Comparison of ENCODE assay signal across 18 cellular contexts in the genomic region with DNA sequence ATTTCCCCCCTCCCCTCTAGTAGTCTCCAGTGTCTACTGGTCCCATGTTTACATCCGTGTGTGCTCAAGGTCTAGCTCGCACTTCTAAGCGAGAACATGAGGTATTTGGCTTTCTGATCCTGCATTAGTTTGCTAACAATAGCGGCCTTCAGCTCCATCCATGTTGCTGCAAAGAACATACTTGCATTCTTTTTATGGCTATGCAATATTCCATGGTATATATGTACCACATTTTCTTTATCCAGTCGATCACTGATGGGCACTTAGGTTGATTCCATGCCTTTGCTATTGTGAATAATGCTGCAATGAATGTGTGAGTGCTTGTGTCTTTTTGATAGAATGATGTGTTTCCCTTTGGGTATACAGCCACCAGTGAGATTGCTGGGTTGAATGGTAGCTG.
A peak's percentile ranks its signal among the peaks of the same experiment; 100 is the strongest.
DNase-seq lines count a peak whose midpoint lies in the region; ATAC-seq, FAIRE-seq and TF ChIP-seq lines count a peak whose summit lies in the region.
"Had no signal": no experiment of that assay in that cellular context is flagged by ENCODE, and none has a peak within 500 bp of the region (broad histone marks: within the 10 kb centered on the region; RNA-seq: fewer than 3 reads in every experiment).

No MANE protein-coding gene starts in this region.

- H2AFZ ChIP-seq in HepG2 (ENCODE audit: low read length): no peak overlapping the region
- no peak overlapping the region for H2AFZ ChIP-seq in trophoblast cell (ENCODE audit: insufficient read depth, low read length, poor library complexity)
- H2AFZ ChIP-seq: GM23248 had no signal

- peak overlapping the region; percentile 55 for H3K27ac Mint-ChIP-seq in CD8-positive, alpha-beta T cell
- H3K27ac Mint-ChIP-seq: B cell; CD4-positive, alpha-beta memory T cell had no signal

- no peaks in the 10 kb centered on the region for H4K20me1 ChIP-seq in HepG2 (ENCODE audit: insufficient read depth, low read length)

- DNase-seq in HepG2 (ENCODE audit: low spot score) (no peak), right lobe of liver (no peak), trophoblast cell (no peak), NCI-H1092 treated with DMSO at 0.1 percent for 48 hours (lab: John Stamatoyannopoulos, UW) (no peak), ACHN (no peak)
- DNase-seq in CD8-positive, alpha-beta T cell: no peak
- DNase-seq: C1 segment of cervical spinal cord; Caco-2; CD4-positive, alpha-beta memory T cell; DMS153; DND-41; GM23248; H7; HCEC 1CT had no signal

- H3K4me1 ChIP-seq in HepG2 (ENCODE audit: insufficient read depth, low read length) (no peaks in the 10 kb centered on the region), right lobe of liver (no peaks in the 10 kb centered on the region), trophoblast cell (ENCODE audit: control insufficient read depth in 1 of 2, insufficient read depth in 2 of 2, low read length in 2 of 2) (no peaks in the 10 kb centered on the region)
- no peaks in the 10 kb centered on the region for H3K4me1 ChIP-seq in CD8-positive, alpha-beta T cell (ENCODE audit: insufficient read depth, low read length)
- H3K4me1 ChIP-seq: Caco-2 had no signal

- H3K23ac ChIP-seq in trophoblast cell (ENCODE audit: low read length): no peak overlapping the region

- H3K18ac ChIP-seq in trophoblast cell (ENCODE audit: low read length): no peak overlapping the region

- TF ChIP-seq CTCF in HepG2 (CRISPR knock-in tag; IDR thresholded peaks at IDR 0.05) (no peak), right lobe of liver (IDR thresholded peaks at IDR 0.05) (no peak)
- no peak for TF ChIP-seq CTCF in CD8-positive, alpha-beta T cell (IDR thresholded peaks at IDR 0.05)

- TF ChIP-seq EP300 in HepG2 (IDR thresholded peaks at IDR 0.05; ENCODE audit: low read depth in 2 of 2, low read length in 2 of 2) (no peak), HepG2 (CRISPR knock-in tag; IDR thresholded peaks at IDR 0.05; ENCODE audit: borderline replicate concordance) (no peak)

- H3K4me1 Mint-ChIP-seq in CD8-positive, alpha-beta T cell (ENCODE audit: low read depth): peaks cover 23% of the 10 kb centered on the region
- H3K4me1 Mint-ChIP-seq: B cell had no signal

- H3K4me2 ChIP-seq in HepG2 (ENCODE audit: low read depth, low read length) (no peak overlapping the region), trophoblast cell (ENCODE audit: low read length) (no peak overlapping the region)

- FAIRE-seq in HepG2 (lab: Jason Lieb, UNC): no peak
- FAIRE-seq: G401.6, GM19239, H1 had no signal

- WGBS in HepG2 (ENCODE audit: low lambda C conversion rate): 0% methylated on average over 5 of the region's 5 CpGs
- WGBS in right lobe of liver (ENCODE audit: insufficient coverage, low coverage, low lambda C conversion rate, missing lambda C conversion rate): 80% methylated on average over 5 of the region's 5 CpGs
- no CpG with 5 or more reads among the region's 5 CpGs for WGBS in trophoblast cell (ENCODE audit: extremely low coverage, insufficient coverage, insufficient read length)

- H3K36me3 Mint-ChIP-seq in CD8-positive, alpha-beta T cell: peaks cover 60% of the 10 kb centered on the region

- no peak; the same call in 2 of the 3 replicates for ATAC-seq in HepG2
- no peak for ATAC-seq in right lobe of liver
- ATAC-seq in CD8-positive, alpha-beta T cell: no peak

- TF ChIP-seq POLR2A in HepG2 (IDR thresholded peaks at IDR 0.05; ENCODE audit: insufficient read depth in 1 of 2, low read depth in 2 of 2, low read length in 2 of 2): no peak
- TF ChIP-seq POLR2A in right lobe of liver (IDR thresholded peaks at IDR 0.05): no peak

- H3K9ac ChIP-seq in HepG2 (ENCODE audit: insufficient read depth, low read depth, low read length): no peak overlapping the region
- H3K9ac ChIP-seq in trophoblast cell (ENCODE audit: low read length): no peak overlapping the region
- H3K9ac ChIP-seq: GM23248 had no signal

- H3K9me3 ChIP-seq in HepG2 (ENCODE audit: low read length) (no peaks in the 10 kb centered on the region), right lobe of liver (no peaks in the 10 kb centered on the region), trophoblast cell (ENCODE audit: insufficient read depth, low read depth, low read length) (no peaks in the 10 kb centered on the region)
- no peaks in the 10 kb centered on the region for H3K9me3 ChIP-seq in CD8-positive, alpha-beta T cell (ENCODE audit: low read length)
- H3K9me3 ChIP-seq: Caco-2 had no signal

- intact Hi-C loops in HepG2 (cut with micrococcal nuclease; ENCODE audit: unreplicated experiment): no loop called here
- intact Hi-C loops in right lobe of liver (cut with DNase I): loop anchor here in 1 of 2 donors (10.0 kb wide), 1 partner anchor 175 kb away; no protein-coding TSS in a partner anchor
- intact Hi-C loops in CD8-positive, alpha-beta T cell (cut with DNase I, micrococcal nuclease): no loop called here

- H3K27me3 ChIP-seq in HepG2 (ENCODE audit: control insufficient read depth in 1 of 2, insufficient read depth in 2 of 2, low read length in 2 of 2) (no peaks in the 10 kb centered on the region; a peak in 2 of 5 replicates), right lobe of liver (no peaks in the 10 kb centered on the region), trophoblast cell (ENCODE audit: insufficient read depth, low read length) (no peaks in the 10 kb centered on the region)
- H3K27me3 ChIP-seq in CD8-positive, alpha-beta T cell (ENCODE audit: insufficient read depth, low read length): no peaks in the 10 kb centered on the region

- H3K9me3 Mint-ChIP-seq in CD8-positive, alpha-beta T cell: no peaks in the 10 kb centered on the region
- H3K9me3 Mint-ChIP-seq: CD4-positive, alpha-beta memory T cell had no signal

- H4K12ac ChIP-seq in trophoblast cell (ENCODE audit: low read depth, low read length): no peak overlapping the region

- H3K79me1 ChIP-seq in trophoblast cell (ENCODE audit: low read length): peaks cover 4% of the 10 kb centered on the region

- no TSS peak for BruUV-seq in HepG2 (replicated peaks; lab: Mats Ljungman, UMichigan)

- H4K8ac ChIP-seq in trophoblast cell (ENCODE audit: low read depth, low read length): no peak overlapping the region

- no peaks in the 10 kb centered on the region for H3K36me3 ChIP-seq in HepG2 (replicated peaks in 1 of 2; ENCODE audit: control insufficient read depth in 1 of 2, insufficient read depth in 2 of 2, low read length in 2 of 2)
- no peaks in the 10 kb centered on the region for H3K36me3 ChIP-seq in right lobe of liver
- peaks cover 8% of the 10 kb centered on the region for H3K36me3 ChIP-seq in CD8-positive, alpha-beta T cell (ENCODE audit: insufficient read depth, low read length)
- H3K36me3 ChIP-seq in trophoblast cell (ENCODE audit: control insufficient read depth in 1 of 2, insufficient read depth in 2 of 2, low read length in 2 of 2): peaks cover 0 to 2% of the 10 kb centered on the region in 2 experiments

- no peak for TF ChIP-seq RAD21 in HepG2 (CRISPR knock-in tag; IDR thresholded peaks at IDR 0.05)

- H4K91ac ChIP-seq in trophoblast cell (ENCODE audit: low read depth, low read length): no peak overlapping the region

- no peak overlapping the region for H3K4ac ChIP-seq in trophoblast cell (ENCODE audit: low read depth, low read length)

- in situ Hi-C loops in HepG2 (cut with HindIII; ENCODE audit: extremely low pct_ligation_motif_present, low pct_unique_long_range_greater_than_20kb) (no loop called here), ACHN (cut with HindIII; ENCODE audit: low pct_ligation_motif_present, low pct_unique_long_range_greater_than_20kb, low sequenced_read_pairs) (no loop called here)

- H3K4me3 ChIP-seq in HepG2 (replicated peaks in 1 of 3; ENCODE audit: insufficient read depth in 1 of 3, low read depth in 2 of 3, low read length in 3 of 3) (no peak overlapping the region), right lobe of liver (no peak overlapping the region), trophoblast cell (ENCODE audit: low read depth, low read length) (no peak overlapping the region)
- no peak overlapping the region for H3K4me3 ChIP-seq in CD8-positive, alpha-beta T cell (ENCODE audit: low read depth, low read length)
- H3K4me3 ChIP-seq: GM23248 had no signal

- H2BK12ac ChIP-seq in trophoblast cell (ENCODE audit: low read length): no peak overlapping the region

- no peak overlapping the region for H2AK5ac ChIP-seq in trophoblast cell (ENCODE audit: low read length)

- H3K27me3 Mint-ChIP-seq in CD8-positive, alpha-beta T cell (ENCODE audit: low read depth): no peaks in the 10 kb centered on the region
- H3K27me3 Mint-ChIP-seq: B cell; CD4-positive, alpha-beta memory T cell had no signal

- H2BK5ac ChIP-seq in trophoblast cell (ENCODE audit: low read depth, low read length, poor library complexity): no peak overlapping the region

- POLR2A ChIA-PET in HepG2 (lab: Yijun Ruan, JAX): no interaction called here
- POLR2A ChIA-PET in CD8-positive, alpha-beta T cell (lab: Charles Lee): no interaction called here

- CTCF ChIA-PET in HepG2 (lab: Yijun Ruan, JAX; ENCODE audit: low intra/inter-chr PET ratio, low total read pairs): no interaction called here
- CTCF ChIA-PET in CD8-positive, alpha-beta T cell (lab: Charles Lee): no interaction called here

- no peak overlapping the region for H3K14ac ChIP-seq in trophoblast cell (ENCODE audit: low read length)

- no peaks in the 10 kb centered on the region for H3K79me2 ChIP-seq in HepG2 (ENCODE audit: insufficient read depth, low read length)
- no peaks in the 10 kb centered on the region for H3K79me2 ChIP-seq in trophoblast cell (ENCODE audit: control insufficient read depth, insufficient read depth, low read length, poor library complexity)

- no peak overlapping the region for H3K27ac ChIP-seq in HepG2 (ENCODE audit: extremely low read length, insufficient read depth, low read length)
- H3K27ac ChIP-seq in right lobe of liver: no peak overlapping the region
- no peak overlapping the region for H3K27ac ChIP-seq in CD8-positive, alpha-beta T cell (ENCODE audit: low read depth, low read length)
- no peak overlapping the region for H3K27ac ChIP-seq in trophoblast cell (ENCODE audit: low read depth, low read length)
- H3K27ac ChIP-seq: GM23248 had no signal

- H2BK120ac ChIP-seq in trophoblast cell (ENCODE audit: insufficient read depth, low read length, poor library complexity): peak overlapping the region; percentile 43

- no peak overlapping the region for H3K4me3 Mint-ChIP-seq in CD8-positive, alpha-beta T cell
- H3K4me3 Mint-ChIP-seq: B cell; CD4-positive, alpha-beta memory T cell had no signal

TF ChIP-seq in HepG2, 621 proteins besides CTCF, POLR2A, EP300 and RAD21 (continues in another document):
- TF ChIP-seq TCF7L2 (IDR thresholded peaks at IDR 0.05; ENCODE audit: low read depth, low read length) (no peak), ZNF777 (CRISPR knock-in tag; IDR thresholded peaks at IDR 0.05) (no peak), FOXA3 (CRISPR knock-in tag; IDR thresholded peaks at IDR 0.05) (0 out of 2 replicates have a peak, but pooled peaks have one; percentile 16), ETV6 (CRISPR knock-in tag; conservative IDR thresholded peaks at IDR 0.05) (no peak)
- TF ChIP-seq, protein P1, sequence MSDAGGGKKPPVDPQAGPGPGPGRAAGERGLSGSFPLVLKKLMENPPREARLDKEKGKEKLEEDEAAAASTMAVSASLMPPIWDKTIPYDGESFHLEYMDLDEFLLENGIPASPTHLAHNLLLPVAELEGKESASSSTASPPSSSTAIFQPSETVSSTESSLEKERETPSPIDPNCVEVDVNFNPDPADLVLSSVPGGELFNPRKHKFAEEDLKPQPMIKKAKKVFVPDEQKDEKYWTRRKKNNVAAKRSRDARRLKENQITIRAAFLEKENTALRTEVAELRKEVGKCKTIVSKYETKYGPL (CRISPR knock-in tag; IDR thresholded peaks at IDR 0.05): no peak
